Comparison of ENCODE assay signal across 8 cellular contexts in genomic region chrX:153765138-153766079, GRCh38. TPM values are rescaled to one million over a fixed set of nuclear protein-coding genes. Genes with fewer than 3 reads are reported as not detected.
A peak's percentile ranks its signal among the peaks of the same experiment; 100 is the strongest.
DNase-seq lines count a peak whose midpoint lies in the region; ATAC-seq and TF ChIP-seq lines count a peak whose summit lies in the region.

No MANE protein-coding gene starts in this region.

- DNase-seq in H9 (peak; percentile 24), WERI-Rb-1 (peak; percentile 12), left cardiac atrium (no peak), NCI-H187 (lab: John Stamatoyannopoulos, UW) (no peak), GOT3 (lab: John Stamatoyannopoulos, UW) (no peak), GF-D8 (lab: John Stamatoyannopoulos, UW) (no peak)

- no peak overlapping the region for H3K14ac ChIP-seq in H9 (ENCODE audit: insufficient read depth, low read length)

- no peaks in the 10 kb centered on the region for H3K79me1 ChIP-seq in H9 (ENCODE audit: insufficient read depth, low read depth, low read length, poor library complexity, severe bottlenecking)

- H3K9me3 ChIP-seq in H9 (ENCODE audit: control insufficient read depth, low read depth, low read length) = peaks cover 7% of the 10 kb centered on the region
- no peaks in the 10 kb centered on the region for H3K9me3 ChIP-seq in WERI-Rb-1 (ENCODE audit: severe bottlenecking)

- H3K27me3 ChIP-seq in H9 (ENCODE audit: insufficient read depth, low read length) (no peaks in the 10 kb centered on the region), WERI-Rb-1 (ENCODE audit: insufficient read depth, low read depth, severe bottlenecking) (peaks cover 38% of the 10 kb centered on the region)

- no peak overlapping the region for H3K27ac Mint-ChIP-seq in H9
- H3K27ac Mint-ChIP-seq in stimulated activated memory B cell treated with anti-CD40 and anti-IgM and Interleukin-4, amounts not matched to agents 10 μg/mL and 1 μg/mL and 100 μg/mL, for 72 hours = peak overlapping the region; percentile 46

- peaks cover 44 to 69% of the 10 kb centered on the region in 2 experiments for H3K9me3 Mint-ChIP-seq in H9
- no peaks in the 10 kb centered on the region for H3K9me3 Mint-ChIP-seq in stimulated activated memory B cell treated with anti-CD40 and anti-IgM and Interleukin-4, amounts not matched to agents 10 μg/mL and 1 μg/mL and 100 μg/mL, for 72 hours

- no peak overlapping the region for H2BK15ac ChIP-seq in H9 (ENCODE audit: low read depth, low read length)

- no peak overlapping the region for H3K18ac ChIP-seq in H9 (ENCODE audit: insufficient read length, low read depth, low read length)

- no peak overlapping the region for H2AFZ ChIP-seq in H9 (ENCODE audit: low read length)

- no peaks in the 10 kb centered on the region for H4K20me1 ChIP-seq in H9 (ENCODE audit: control insufficient read depth, insufficient read depth, insufficient read length)

- H3K4me3 Mint-ChIP-seq in H9 = no peak overlapping the region
- H3K4me3 Mint-ChIP-seq in stimulated activated memory B cell treated with anti-CD40 and anti-IgM and Interleukin-4, amounts not matched to agents 10 μg/mL and 1 μg/mL and 100 μg/mL, for 72 hours = no peak overlapping the region

- no peak overlapping the region for H4K8ac ChIP-seq in H9 (replicated peaks; ENCODE audit: insufficient read length, low read depth, low read length)

- no peak overlapping the region for H3K4me3 ChIP-seq in WERI-Rb-1 (ENCODE audit: low read depth, low read length)

- no peak overlapping the region for H3K4ac ChIP-seq in H9 (ENCODE audit: low read depth, low read length)

- no peak overlapping the region for H2BK120ac ChIP-seq in H9 (ENCODE audit: low read depth, low read length, poor library complexity, severe bottlenecking)

- H3T11ph ChIP-seq in H9 (ENCODE audit: low read length) = no peak overlapping the region

- H3K4me1 Mint-ChIP-seq in H9 = peaks cover 4 to 6% of the 10 kb centered on the region in 2 experiments; a peak in 3 of 4 replicates
- peaks cover 24% of the 10 kb centered on the region for H3K4me1 Mint-ChIP-seq in stimulated activated memory B cell treated with anti-CD40 and anti-IgM and Interleukin-4, amounts not matched to agents 10 μg/mL and 1 μg/mL and 100 μg/mL, for 72 hours

- H3K36me3 Mint-ChIP-seq in H9 (ENCODE audit: insufficient read depth in 1 of 3, low read depth in 3 of 3) = peaks cover 0 to 3% (median 2%) of the 10 kb centered on the region in 3 experiments; a peak in 4 of 7 replicates
- H3K36me3 Mint-ChIP-seq in stimulated activated memory B cell treated with anti-CD40 and anti-IgM and Interleukin-4, amounts not matched to agents 10 μg/mL and 1 μg/mL and 100 μg/mL, for 72 hours = no peaks in the 10 kb centered on the region

- no peak overlapping the region for H2BK5ac ChIP-seq in H9 (ENCODE audit: insufficient read length, low read length)

- H3K9ac ChIP-seq in H9 (ENCODE audit: extremely low read depth, insufficient read length, low read length) = no peak overlapping the region

- no peak overlapping the region for H2BK12ac ChIP-seq in H9 (ENCODE audit: insufficient read length, low read depth, low read length)

- H3K79me2 ChIP-seq in H9 (ENCODE audit: insufficient read depth, low read length) = no peaks in the 10 kb centered on the region

- no peaks in the 10 kb centered on the region for H3K4me1 ChIP-seq in H9 (ENCODE audit: insufficient read depth, low read length)

- no peak overlapping the region for H3K4me2 ChIP-seq in H9 (ENCODE audit: insufficient read depth, insufficient read length, low read length)

- no peak overlapping the region for H3K23ac ChIP-seq in H9 (ENCODE audit: insufficient read length, low read depth, low read length)

- TF ChIP-seq CTCF in H9 (conservative IDR thresholded peaks at IDR 0.05) (no peak), WERI-Rb-1 (IDR thresholded peaks at IDR 0.05; ENCODE audit: low read depth, low read length) (no peak)

- no CpG with 5 or more reads among the region's 27 CpGs for WGBS in H9 (ENCODE audit: extremely low coverage, insufficient read length, low lambda C conversion rate)

- no peak overlapping the region for H3K27ac ChIP-seq in H9 (ENCODE audit: insufficient read length, low read depth, low read length)
- no peak overlapping the region for H3K27ac ChIP-seq in WERI-Rb-1

- ATAC-seq in left cardiac atrium (peak; percentile 42 to 60), HG03045 (IDR thresholded peaks at IDR 0.05; ENCODE audit: unreplicated experiment) (no peak)
- no peak for ATAC-seq in stimulated activated memory B cell treated with anti-CD40 and anti-IgM and Interleukin-4, amounts not matched to agents 10 μg/mL and 1 μg/mL and 100 μg/mL, for 72 hours

- intact Hi-C loops in left cardiac atrium (cut with DNase I) = no loop called here

- peaks cover 10% of the 10 kb centered on the region for H3K27me3 Mint-ChIP-seq in H9 (ENCODE audit: low read depth)
- peaks cover 7% of the 10 kb centered on the region for H3K27me3 Mint-ChIP-seq in stimulated activated memory B cell treated with anti-CD40 and anti-IgM and Interleukin-4, amounts not matched to agents 10 μg/mL and 1 μg/mL and 100 μg/mL, for 72 hours

- H3K36me3 ChIP-seq in WERI-Rb-1 = no peaks in the 10 kb centered on the region

- H2AK5ac ChIP-seq in H9 (ENCODE audit: insufficient read length, low read length) = no peak overlapping the region

- H3K56ac ChIP-seq in H9 (ENCODE audit: insufficient read length, low read depth, low read length) = no peak overlapping the region

- no peak overlapping the region for H4K91ac ChIP-seq in H9 (ENCODE audit: insufficient read length, low read depth, low read length)

- H2BK20ac ChIP-seq in H9 (ENCODE audit: low read depth, low read length, poor library complexity, severe bottlenecking) = no peak overlapping the region

- no peak overlapping the region for H4K5ac ChIP-seq in H9 (ENCODE audit: insufficient read length, low read depth, low read length)

- H3K23me2 ChIP-seq in H9 (ENCODE audit: insufficient read length, low read depth, low read length, poor library complexity, severe bottlenecking) = no peaks in the 10 kb centered on the region

RNA-seq across cellular contexts. Expression of gene PLXNB3, which starts 1.4 kb away (rescaled TPM):
- total RNA-seq in H9 (2021) (1.8 and 1.9 TPM in 2 replicates), left cardiac atrium (1 to 10 TPM; 5.9 to 7.1 TPM)

RNA-seq across cellular contexts. Expression of gene SRPK3, which starts 15.4 kb away (rescaled TPM):
- not detected in 2 replicates for total RNA-seq in H9 (2021)
- 10 to 100 TPM; 24.1 to 25.8 TPM for total RNA-seq in left cardiac atrium

RNA-seq across cellular contexts. Expression of gene IDH3G, which starts 28.8 kb away (rescaled TPM):
- total RNA-seq in H9 (2021) = 43.2 and 47.1 TPM in 2 replicates
- 10 to 100 TPM; 56.4 to 68.4 TPM for total RNA-seq in left cardiac atrium

RNA-seq across cellular contexts. Expression of gene SSR4, which starts 29.1 kb away (rescaled TPM):
- total RNA-seq in H9 (2021) (179 and 193 TPM in 2 replicates), left cardiac atrium (100 to 1,000 TPM; 180 to 183 TPM)

RNA-seq across cellular contexts. Expression of gene ABCD1, which starts 40.8 kb away (rescaled TPM):
- total RNA-seq in H9 (2021) (10.2 and 11.1 TPM in 2 replicates), left cardiac atrium (10 to 100 TPM; 11.5 to 15.0 TPM)

Comparison
In these comparisons a context has a peak if more than half of its experiments do, and no peak if none do; other contexts are left out.
1. DNase-seq: peak in H9 (single experiment) and WERI-Rb-1 (single experiment); none in left cardiac atrium (single experiment), NCI-H187 (0 of 2), GOT3 (single experiment) and GF-D8 (single experiment).
2. ATAC-seq: peak in left cardiac atrium (2 of 2); none in stimulated activated memory B cell treated with anti-CD40 and anti-IgM and Interleukin-4, amounts not matched to agents 10 μg/mL and 1 μg/mL and 100 μg/mL, for 72 hours (single experiment) and HG03045 (single experiment).
3. RNA of gene SRPK3, which starts 15.4 kb away (total RNA-seq): 24.1 to 25.8 TPM in left cardiac atrium; not detected in H9; every median in the first group is over 10 times any median in the second.